In the genomic region with DNA sequence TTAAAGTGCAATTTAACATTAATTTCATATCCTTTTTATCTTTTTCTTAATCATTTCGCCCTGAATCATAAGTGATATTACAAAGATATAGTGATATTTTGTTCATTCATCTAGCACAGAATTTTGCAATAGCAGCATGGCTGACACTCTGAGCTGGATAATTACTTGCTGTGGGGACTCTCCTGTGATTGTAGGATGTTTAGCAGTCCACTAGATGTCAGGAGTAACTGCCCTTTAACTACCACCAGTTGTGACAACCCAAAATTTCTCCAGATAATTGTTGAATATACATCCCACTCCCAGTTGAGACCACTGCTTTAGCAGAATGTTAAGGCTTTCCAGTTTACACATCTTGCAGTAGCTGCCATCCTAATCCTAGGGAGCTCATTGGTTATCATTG, we compare ENCODE assay signal across 8 cellular contexts.
DNase-seq lines count a peak whose midpoint lies in the region; ATAC-seq and TF ChIP-seq lines count a peak whose summit lies in the region.

No MANE protein-coding gene starts in this region.

- ATAC-seq in activated naive CD4-positive, alpha-beta T cell treated with anti-CD3 and anti-CD28 coated beads, Interleukin-2, amount 50 U/mL, for 72 hours, result peak; percentile 64 to 70
- ATAC-seq in activated CD8-positive, alpha-beta T cell treated with anti-CD3 and anti-CD28 coated beads for 36 hours, result peak; percentile 84
- ATAC-seq in upper lobe of right lung, result peak; percentile 86
- ATAC-seq in HG03280 (IDR thresholded peaks at IDR 0.05; ENCODE audit: unreplicated experiment), result no peak
- ATAC-seq in GM21447 (IDR thresholded peaks at IDR 0.05; ENCODE audit: unreplicated experiment), result no peak

- H3K4me1 ChIP-seq in upper lobe of right lung, result no peaks in the 10 kb centered on the region

- H3K4me1 Mint-ChIP-seq in activated CD8-positive, alpha-beta T cell treated with anti-CD3 and anti-CD28 coated beads for 36 hours (ENCODE audit: low read depth), result no peaks in the 10 kb centered on the region

- H3K36me3 Mint-ChIP-seq in activated naive CD4-positive, alpha-beta T cell treated with anti-CD3 and anti-CD28 coated beads, Interleukin-2, amount 50 U/mL, for 72 hours, result no peaks in the 10 kb centered on the region
- H3K36me3 Mint-ChIP-seq in activated CD8-positive, alpha-beta T cell treated with anti-CD3 and anti-CD28 coated beads for 36 hours (ENCODE audit: low read depth), result no peaks in the 10 kb centered on the region

- no peak for DNase-seq in activated naive CD4-positive, alpha-beta T cell treated with anti-CD3 and anti-CD28 coated beads, Interleukin-2, amount 50 U/mL, for 72 hours (ENCODE audit: low spot score in 2 of 2)
- DNase-seq in activated naive CD4-positive, alpha-beta T cell treated with Interleukin-2 at 50 U/mL for 16 hours, result no peak
- DNase-seq in Jurkat, Clone E6-1 (ENCODE audit: low read depth, low spot score), result peak; percentile 12
- DNase-seq in activated CD8-positive, alpha-beta T cell treated with anti-CD3 and anti-CD28 coated beads for 36 hours, result peak; percentile 6
- DNase-seq in iPS DF 4.7 (ENCODE audit: extremely low read depth, low spot score), result peak; percentile 16
- DNase-seq in upper lobe of right lung, result no peak

- H3K9me3 ChIP-seq in upper lobe of right lung, result no peaks in the 10 kb centered on the region

- H3K27me3 Mint-ChIP-seq in activated CD8-positive, alpha-beta T cell treated with anti-CD3 and anti-CD28 coated beads for 36 hours, result no peaks in the 10 kb centered on the region

- H3K27ac ChIP-seq in upper lobe of right lung, result no peak overlapping the region

- CTCF ChIA-PET in activated CD8-positive, alpha-beta T cell treated with anti-CD3 and anti-CD28 coated beads for 36 hours (lab: Charles Lee), result interaction anchor here (0.7 to 2.9 kb wide), 21 partner anchors 10 to 401 kb away, joined by 3 to 20 read pairs (median 4); a partner anchor contains a TSS

- H3K27me3 ChIP-seq in upper lobe of right lung, result no peaks in the 10 kb centered on the region

- TF ChIP-seq CTCF in activated CD8-positive, alpha-beta T cell treated with anti-CD3 and anti-CD28 coated beads for 36 hours (IDR thresholded peaks at IDR 0.05), result peak; percentile 59
- peak; percentile 48 for TF ChIP-seq CTCF in upper lobe of right lung (IDR thresholded peaks at IDR 0.05)

- POLR2A ChIA-PET in activated CD8-positive, alpha-beta T cell treated with anti-CD3 and anti-CD28 coated beads for 36 hours (lab: Charles Lee), result interaction anchor here (0.6 to 1.0 kb wide), 2 partner anchors 400 to 1871 kb away, joined by 3 to 6 read pairs; no protein-coding TSS in a partner anchor

- H3K27ac Mint-ChIP-seq in activated naive CD4-positive, alpha-beta T cell treated with anti-CD3 and anti-CD28 coated beads, Interleukin-2, amount 50 U/mL, for 72 hours, result no peak overlapping the region
- H3K27ac Mint-ChIP-seq in activated CD8-positive, alpha-beta T cell treated with anti-CD3 and anti-CD28 coated beads for 36 hours, result no peak overlapping the region

- H3K4me3 Mint-ChIP-seq in activated CD8-positive, alpha-beta T cell treated with anti-CD3 and anti-CD28 coated beads for 36 hours, result no peak overlapping the region

- H3K36me3 ChIP-seq in upper lobe of right lung, result no peaks in the 10 kb centered on the region

- no peak overlapping the region for H3K4me3 ChIP-seq in Jurkat, Clone E6-1 (ENCODE audit: low read length)
- no peak overlapping the region for H3K4me3 ChIP-seq in upper lobe of right lung

- H3K9me3 Mint-ChIP-seq in activated naive CD4-positive, alpha-beta T cell treated with anti-CD3 and anti-CD28 coated beads, Interleukin-2, amount 50 U/mL, for 72 hours, result no peaks in the 10 kb centered on the region
- peaks cover 2% of the 10 kb centered on the region for H3K9me3 Mint-ChIP-seq in activated CD8-positive, alpha-beta T cell treated with anti-CD3 and anti-CD28 coated beads for 36 hours

- intact Hi-C loops in activated CD8-positive, alpha-beta T cell treated with anti-CD3 and anti-CD28 coated beads for 36 hours (cut with micrococcal nuclease), result loop anchor here (5.0 kb wide), 1 partner anchor 400 kb away; no protein-coding TSS in a partner anchor
- intact Hi-C loops in upper lobe of right lung (cut with DNase I), result no loop called here

Comparison
In these comparisons a context has a peak if more than half of its experiments do, and no peak if none do; other contexts are left out.
1. ATAC-seq: peak in activated naive CD4-positive, alpha-beta T cell treated with anti-CD3 and anti-CD28 coated beads, Interleukin-2, amount 50 U/mL, for 72 hours (2 of 2), activated CD8-positive, alpha-beta T cell treated with anti-CD3 and anti-CD28 coated beads for 36 hours (single experiment) and upper lobe of right lung (single experiment); none in HG03280 (single experiment) and GM21447 (single experiment).
2. DNase-seq: peak in Jurkat, Clone E6-1 (single experiment), activated CD8-positive, alpha-beta T cell treated with anti-CD3 and anti-CD28 coated beads for 36 hours (single experiment) and iPS DF 4.7 (single experiment); none in activated naive CD4-positive, alpha-beta T cell treated with anti-CD3 and anti-CD28 coated beads, Interleukin-2, amount 50 U/mL, for 72 hours (0 of 2), activated naive CD4-positive, alpha-beta T cell treated with Interleukin-2 at 50 U/mL for 16 hours (single experiment) and upper lobe of right lung (single experiment).